8 cellular contexts compared by ENCODE assay signal in genomic region chr19:5719961-5720790, GRCh38. TPM values are rescaled to one million over a fixed set of nuclear protein-coding genes. Genes with fewer than 3 reads are reported as not detected.
DNase-seq lines count a peak whose midpoint lies in the region; ATAC-seq and TF ChIP-seq lines count a peak whose summit lies in the region.

Gene CATSPERD (plus strand): TSS chr19:5720637. CDS start chr19:5720738, 101 bp downstream.
Gene LONP1 (minus strand): TSS chr19:5720146. CDS start chr19:5720132, 14 bp downstream.

- H3K36me3 ChIP-seq in OCI-LY3 (replicated peaks; ENCODE audit: low read depth, low read length) = peaks cover 27% of the 10 kb centered on the region

- DNase-seq in DMS153 (lab: John Stamatoyannopoulos, UW) (peak; percentile 97), HuH-7.5 (ENCODE audit: low spot score) (peak; percentile 98), activated T-cell treated with anti-CD3 and anti-CD28 coated beads for 4 hours (peak; percentile 96), epithelial cell of esophagus (ENCODE audit: low read depth) (peak; percentile 99)
- peak; percentile 95 to 96 for DNase-seq in stimulated activated CD8-positive, alpha-beta memory T cell treated with anti-CD3 and anti-CD28 coated beads, Interleukin-4, amount 100 ng/mL, for 1 hour (ENCODE audit: low read depth in 2 of 2, low spot score in 1 of 2)

- peaks cover 29% of the 10 kb centered on the region for H4K20me1 ChIP-seq in OCI-LY3 (ENCODE audit: insufficient read depth, low read length)

- peak within 1 kb of the TSS; percentile 78 for H3K4me2 ChIP-seq in OCI-LY3 (ENCODE audit: low read length)

- H3K4me3 ChIP-seq in OCI-LY3 (ENCODE audit: low read length) (peak within 1 kb of the TSS; percentile 93), epithelial cell of esophagus (ENCODE audit: low read length) (peak within 1 kb of the TSS; percentile 96), mononuclear cell (ENCODE audit: low read length) (peak within 1 kb of the TSS; percentile 87)

- TF ChIP-seq CTCF in OCI-LY3 (IDR thresholded peaks at IDR 0.05; ENCODE audit: low read depth, low read length) (peak; percentile 86), epithelial cell of esophagus (IDR thresholded peaks at IDR 0.05; ENCODE audit: insufficient read depth, low read depth, low read length, missing control alignments) (peak; percentile 92)

- peak within 1 kb of the TSS; percentile 93 for H3K27ac ChIP-seq in OCI-LY3 (ENCODE audit: low read length)

- H3K4me1 ChIP-seq in OCI-LY3 (ENCODE audit: low read length) = peaks cover 12% of the 10 kb centered on the region
- H3K4me1 ChIP-seq in mononuclear cell (ENCODE audit: insufficient read depth, low read length) = peaks cover 29% of the 10 kb centered on the region

- peak; percentile 74 for ATAC-seq in GM21526 (IDR thresholded peaks at IDR 0.05; ENCODE audit: low FRiP score, unreplicated experiment)

- peaks cover 47% of the 10 kb centered on the region for H3K79me2 ChIP-seq in OCI-LY3 (ENCODE audit: low read length)

- peak within 1 kb of the TSS; percentile 97 for H2AFZ ChIP-seq in OCI-LY3 (ENCODE audit: low read depth, low read length)

- H3K27me3 ChIP-seq in OCI-LY3 (ENCODE audit: low read depth, low read length) (no peaks in the 10 kb centered on the region), mononuclear cell (ENCODE audit: insufficient read depth, low read length) (no peaks in the 10 kb centered on the region)

- H3K9me3 ChIP-seq in OCI-LY3 (ENCODE audit: insufficient read depth, low read length) (no peaks in the 10 kb centered on the region), mononuclear cell (ENCODE audit: low read depth, low read length) (no peaks in the 10 kb centered on the region)

- peak within 1 kb of the TSS; percentile 92 for H3K9ac ChIP-seq in OCI-LY3 (ENCODE audit: low read length)

RNA-seq across cellular contexts. Expression of gene CATSPERD, which starts in this region (rescaled TPM):
- not detected for total RNA-seq in mononuclear cell

RNA-seq across cellular contexts. Expression of gene LONP1, which starts in this region (rescaled TPM):
- 46.4 TPM for total RNA-seq in mononuclear cell

Comparison
In these comparisons a context has a peak if more than half of its experiments do, and no peak if none do; other contexts are left out.
1. Peak in every context shown above with its lines: DNase-seq, ATAC-seq, H3K4me3 ChIP-seq and H3K27ac ChIP-seq.